In genomic region chr21:37737497-37737896, GRCh38 we compare ENCODE assay signal across 18 cellular contexts.
"Had no signal": no experiment of that assay in that cellular context is flagged by ENCODE, and none has a peak within 500 bp of the region (broad histone marks: within the 10 kb centered on the region; RNA-seq: fewer than 3 reads in every experiment).

No MANE protein-coding gene starts in this region.

- H3K4me1 Mint-ChIP-seq: central memory CD8-positive, alpha-beta T cell; naive thymus-derived CD4-positive, alpha-beta T cell had no signal

- H3K4me1 ChIP-seq: body of pancreas, pancreas had no signal

- H3K4me3 ChIP-seq: body of pancreas, pancreas, skin epidermis had no signal

- H3K27ac Mint-ChIP-seq: activated naive CD4-positive, alpha-beta T cell treated with anti-CD3 and anti-CD28 coated beads, Interleukin-2, amount 50 U/mL, for 72 hours; activated T-cell treated with anti-CD3 and anti-CD28 coated beads, Interleukin-2, amount 50 U/mL, for 24 hours; dendritic cell treated with granulocyte-macrophage colony-stimulating factor and Interleukin-4, amounts not matched to agents 40 ng/mL and 50 ng/mL, for 4 days; effector memory CD8-positive, alpha-beta T cell; naive thymus-derived CD4-positive, alpha-beta T cell; stimulated activated naive B cell treated with anti-CD40 and anti-IgM and Interleukin-4, amounts not matched to agents 10 μg/mL and 1 μg/mL and 100 μg/mL, for 72 hours had no signal

- DNase-seq: activated CD4-positive, alpha-beta T cell treated with anti-CD3 and anti-CD28 coated beads, Interleukin-2, amount 50 U/mL, for 48 hours; activated T-cell treated with anti-CD3 and anti-CD28 coated beads, Interleukin-2, amount 50 U/mL, for 24 hours; body of pancreas; effector memory CD8-positive, alpha-beta T cell; foreskin melanocyte; left colon; naive thymus-derived CD4-positive, alpha-beta T cell; pancreas; stimulated activated CD4-positive, alpha-beta T cell treated with anti-CD3 and anti-CD28 coated beads, Interleukin-15, amount 100 ng/mL, for 24 hours; stimulated activated CD4-positive, alpha-beta T cell treated with anti-CD3 and anti-CD28 coated beads, Interleukin-4, amount 100 ng/mL, for 1 hour; stimulated activated naive B cell treated with anti-CD40 and anti-IgM and Interleukin-4, amounts not matched to agents 10 μg/mL and 1 μg/mL and 100 μg/mL, for 72 hours; trophoblast cell had no signal

- H3K27ac ChIP-seq: body of pancreas, epithelial cell of prostate, pancreas, skin epidermis, VCaP had no signal

- H3K9me3 Mint-ChIP-seq: activated naive CD4-positive, alpha-beta T cell treated with anti-CD3 and anti-CD28 coated beads, Interleukin-2, amount 50 U/mL, for 72 hours; activated T-cell treated with anti-CD3 and anti-CD28 coated beads, Interleukin-2, amount 50 U/mL, for 24 hours; central memory CD8-positive, alpha-beta T cell; dendritic cell treated with granulocyte-macrophage colony-stimulating factor and Interleukin-4, amounts not matched to agents 40 ng/mL and 50 ng/mL, for 4 days; effector memory CD8-positive, alpha-beta T cell; naive thymus-derived CD4-positive, alpha-beta T cell; stimulated activated naive B cell treated with anti-CD40 and anti-IgM and Interleukin-4, amounts not matched to agents 10 μg/mL and 1 μg/mL and 100 μg/mL, for 72 hours had no signal

- H3K9me3 ChIP-seq: body of pancreas, pancreas had no signal

- H3K27me3 ChIP-seq: body of pancreas had no signal

- ATAC-seq: activated naive CD4-positive, alpha-beta T cell treated with anti-CD3 and anti-CD28 coated beads, Interleukin-2, amount 50 U/mL, for 72 hours; body of pancreas; effector memory CD8-positive, alpha-beta T cell; left colon; naive thymus-derived CD4-positive, alpha-beta T cell had no signal

- H3K36me3 Mint-ChIP-seq: activated naive CD4-positive, alpha-beta T cell treated with anti-CD3 and anti-CD28 coated beads, Interleukin-2, amount 50 U/mL, for 72 hours; naive thymus-derived CD4-positive, alpha-beta T cell; stimulated activated naive B cell treated with anti-CD40 and anti-IgM and Interleukin-4, amounts not matched to agents 10 μg/mL and 1 μg/mL and 100 μg/mL, for 72 hours had no signal

- H3K27me3 Mint-ChIP-seq: stimulated activated naive B cell treated with anti-CD40 and anti-IgM and Interleukin-4, amounts not matched to agents 10 μg/mL and 1 μg/mL and 100 μg/mL, for 72 hours had no signal

- H3K36me3 ChIP-seq: pancreas had no signal

- H3K4me3 Mint-ChIP-seq: activated T-cell treated with anti-CD3 and anti-CD28 coated beads, Interleukin-2, amount 50 U/mL, for 24 hours; central memory CD8-positive, alpha-beta T cell; dendritic cell treated with granulocyte-macrophage colony-stimulating factor and Interleukin-4, amounts not matched to agents 40 ng/mL and 50 ng/mL, for 4 days; effector memory CD8-positive, alpha-beta T cell; naive thymus-derived CD4-positive, alpha-beta T cell; stimulated activated naive B cell treated with anti-CD40 and anti-IgM and Interleukin-4, amounts not matched to agents 10 μg/mL and 1 μg/mL and 100 μg/mL, for 72 hours had no signal
